9 cellular contexts compared by ENCODE assay signal in genomic region chr15:69973102-69973714, GRCh38.
DNase-seq lines count a peak whose midpoint lies in the region; ATAC-seq, FAIRE-seq and TF ChIP-seq lines count a peak whose summit lies in the region.
"Had no signal": no experiment of that assay in that cellular context is flagged by ENCODE, and none has a peak within 500 bp of the region (broad histone marks: within the 10 kb centered on the region; RNA-seq: fewer than 3 reads in every experiment).

No MANE protein-coding gene starts in this region.

- H3K27me3 ChIP-seq in HL-60 (ENCODE audit: insufficient read depth, poor library complexity, severe bottlenecking) (no peaks in the 10 kb centered on the region), prostate gland (replicated peaks; ENCODE audit: insufficient read depth) (no peaks in the 10 kb centered on the region), gastroesophageal sphincter (peaks cover 45% of the 10 kb centered on the region)

- H3K4me3 ChIP-seq in HL-60 (replicated peaks; ENCODE audit: insufficient read depth, low read length) (no peak overlapping the region), prostate gland (no peak overlapping the region), gastroesophageal sphincter (no peak overlapping the region)

- no peaks in the 10 kb centered on the region for H3K4me1 ChIP-seq in prostate gland (replicated peaks)
- no peaks in the 10 kb centered on the region for H3K4me1 ChIP-seq in gastroesophageal sphincter

- peak; percentile 41 for DNase-seq in AG08395 (ENCODE audit: low spot score)
- peak; percentile 43 to 47 for DNase-seq in HL-60 (ENCODE audit: low read depth in 1 of 2, low spot score in 1 of 2)
- peak; percentile 29 to 45 for DNase-seq in activated CD4-positive, alpha-beta T cell treated with anti-CD3 and anti-CD28 coated beads, Interleukin-2, amount 50 U/mL, for 48 hours
- peak; percentile 80 for DNase-seq in iPS-NIHi11 (ENCODE audit: low spot score)
- no peak for DNase-seq in prostate gland (ENCODE audit: low spot score)
- DNase-seq in GM19239 (ENCODE audit: insufficient read length, low spot score): no peak

- intact Hi-C loops in prostate gland (cut with DNase I): no loop called here

- no peak for TF ChIP-seq EP300 in gastroesophageal sphincter (IDR thresholded peaks at IDR 0.05)

- WGBS in prostate gland: 34% methylated on average over 6 of the region's 6 CpGs
- WGBS in gastroesophageal sphincter (ENCODE audit: low coverage in 1 of 2), 2 donors: 8 to 34% methylated on average over 4 to 6 of the region's 6 CpGs

- no peak overlapping the region for H3K27ac ChIP-seq in HL-60 (replicated peaks)
- no peak overlapping the region for H3K27ac ChIP-seq in prostate gland
- no peak overlapping the region for H3K27ac ChIP-seq in gastroesophageal sphincter

- H3K9me3 ChIP-seq in prostate gland (no peaks in the 10 kb centered on the region), gastroesophageal sphincter (no peaks in the 10 kb centered on the region)

- no peak for FAIRE-seq in GM19239 (lab: Jason Lieb, UNC)
- FAIRE-seq: islet of Langerhans had no signal

- TF ChIP-seq CTCF in HL-60 (IDR thresholded peaks at IDR 0.05; ENCODE audit: insufficient read depth, low read length) (no peak), prostate gland (IDR thresholded peaks at IDR 0.05) (no peak), gastroesophageal sphincter (IDR thresholded peaks at IDR 0.05) (no peak)

- H3K36me3 ChIP-seq in prostate gland (no peaks in the 10 kb centered on the region), gastroesophageal sphincter (no peaks in the 10 kb centered on the region)

- no peak for ATAC-seq in GM18873 (IDR thresholded peaks at IDR 0.05; ENCODE audit: low FRiP score, unreplicated experiment)
- ATAC-seq in gastroesophageal sphincter: no peak

- no peak for TF ChIP-seq POLR2A in prostate gland (IDR thresholded peaks at IDR 0.05)
- TF ChIP-seq POLR2A in gastroesophageal sphincter (IDR thresholded peaks at IDR 0.05): no peak

Comparison
In these comparisons a context has a peak if more than half of its experiments do, and no peak if none do; other contexts are left out.
1. DNase-seq: peak in AG08395 (single experiment), HL-60 (2 of 2), activated CD4-positive, alpha-beta T cell treated with anti-CD3 and anti-CD28 coated beads, Interleukin-2, amount 50 U/mL, for 48 hours (2 of 2) and iPS-NIHi11 (single experiment); none in prostate gland (single experiment) and GM19239 (single experiment).